ENCODE assay signal across 9 cellular contexts in the genomic region with DNA sequence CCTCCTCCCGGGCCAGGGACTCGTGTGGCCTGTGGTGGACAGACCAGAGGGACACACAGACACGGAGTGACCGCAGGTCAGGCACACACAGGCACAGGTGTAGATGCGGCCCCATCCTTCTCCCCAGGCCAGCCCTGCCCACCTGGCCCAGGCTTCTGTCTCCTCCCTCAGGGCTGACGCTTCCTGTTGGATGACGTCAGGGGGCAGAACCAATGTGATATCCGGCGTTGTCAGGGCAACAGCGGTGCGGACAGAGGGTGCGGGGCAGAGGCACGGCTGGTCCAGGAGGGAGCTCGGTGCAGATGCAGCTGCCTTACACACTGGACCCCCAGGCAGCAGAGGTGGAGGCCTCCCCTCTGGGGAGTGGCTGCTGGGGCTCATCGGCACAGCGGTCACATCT. TPM values are rescaled to one million over a fixed set of nuclear protein-coding genes. Genes with fewer than 3 reads are reported as not detected.
A peak's percentile ranks its signal among the peaks of the same experiment; 100 is the strongest.
DNase-seq lines count a peak whose midpoint lies in the region; ATAC-seq, FAIRE-seq and TF ChIP-seq lines count a peak whose summit lies in the region.
"Had no signal": no experiment of that assay in that cellular context is flagged by ENCODE, and none has a peak within 500 bp of the region (broad histone marks: within the 10 kb centered on the region; RNA-seq: fewer than 3 reads in every experiment).

No MANE protein-coding gene starts in this region.

- H3K9ac ChIP-seq in astrocyte (ENCODE audit: low read length) = no peak overlapping the region

- H3K4me1 Mint-ChIP-seq in astrocyte (ENCODE audit: low read depth, unreplicated experiment) (peaks cover 9% of the 10 kb centered on the region), nephron (peaks cover 5% of the 10 kb centered on the region)

- no peak for FAIRE-seq in astrocyte (lab: Jason Lieb, UNC)

- H3K27me3 Mint-ChIP-seq in astrocyte (ENCODE audit: low read depth, unreplicated experiment) (no peaks in the 10 kb centered on the region), nephron (ENCODE audit: low read depth) (no peaks in the 10 kb centered on the region)

- DNase-seq in SIG-M5 treated with dmso at 0.1 percent for 504 hours (lab: John Stamatoyannopoulos, UW; ENCODE audit: unreplicated experiment) = peak; percentile 9
- DNase-seq in SIG-M5 (lab: John Stamatoyannopoulos, UW) = no peak
- peak; percentile 65 for DNase-seq in NCI-H774 (lab: John Stamatoyannopoulos, UW)
- no peak for DNase-seq in astrocyte (ENCODE audit: low read depth)
- DNase-seq in upper lobe of right lung = no peak
- DNase-seq in retina = no peak

- no peak for TF ChIP-seq CTCF in astrocyte (IDR thresholded peaks at IDR 0.05; ENCODE audit: insufficient read depth, low read depth, low read length)
- TF ChIP-seq CTCF in nephron (IDR thresholded peaks at IDR 0.05; ENCODE audit: unreplicated experiment in 3 of 3) = no peak
- TF ChIP-seq CTCF in upper lobe of right lung (IDR thresholded peaks at IDR 0.05) = no peak

- no peaks in the 10 kb centered on the region for H3K36me3 ChIP-seq in astrocyte (ENCODE audit: insufficient read depth, low read length)
- H3K36me3 ChIP-seq in upper lobe of right lung = peaks cover 22% of the 10 kb centered on the region

- H3K4me1 ChIP-seq in astrocyte (ENCODE audit: insufficient read depth, low read length) (peaks cover 40% of the 10 kb centered on the region), upper lobe of right lung (peaks cover 31% of the 10 kb centered on the region)

- peak overlapping the region; percentile 33 for H3K4me2 ChIP-seq in astrocyte (ENCODE audit: low read length)

- peaks cover 62% of the 10 kb centered on the region for H3K79me2 ChIP-seq in astrocyte (ENCODE audit: insufficient read depth, low read length)

- H2AFZ ChIP-seq in astrocyte (ENCODE audit: low read depth, low read length) = no peak overlapping the region

- H3K27ac ChIP-seq in astrocyte (ENCODE audit: low read depth, low read length) = peak overlapping the region; percentile 37
- no peak overlapping the region for H3K27ac ChIP-seq in upper lobe of right lung
- H3K27ac ChIP-seq: SK-N-MC had no signal

- intact Hi-C loops in upper lobe of right lung (cut with DNase I) = no loop called here

- H3K4me3 ChIP-seq in astrocyte (ENCODE audit: insufficient read depth, low read depth, low read length) (no peak overlapping the region), upper lobe of right lung (no peak overlapping the region)
- H3K4me3 ChIP-seq: SK-N-MC had no signal

- H4K20me1 ChIP-seq in astrocyte (ENCODE audit: insufficient read depth, low read length) = peaks cover 57% of the 10 kb centered on the region

- ATAC-seq in upper lobe of right lung = no peak
- ATAC-seq in GM19397 (IDR thresholded peaks at IDR 0.05; ENCODE audit: unreplicated experiment) = no peak

- H3K9me3 Mint-ChIP-seq in astrocyte (ENCODE audit: unreplicated experiment) (no peaks in the 10 kb centered on the region), nephron (no peaks in the 10 kb centered on the region)

- H3K9me3 ChIP-seq in astrocyte (ENCODE audit: insufficient read depth, low read depth, low read length) (no peaks in the 10 kb centered on the region), upper lobe of right lung (no peaks in the 10 kb centered on the region)

- H3K36me3 Mint-ChIP-seq in astrocyte (ENCODE audit: low read depth, unreplicated experiment) = peaks cover 5% of the 10 kb centered on the region
- no peaks in the 10 kb centered on the region for H3K36me3 Mint-ChIP-seq in nephron (ENCODE audit: low read depth)

- H3K27me3 ChIP-seq in astrocyte (ENCODE audit: insufficient read depth, low read length) (no peaks in the 10 kb centered on the region), upper lobe of right lung (no peaks in the 10 kb centered on the region)

- H3K4me3 Mint-ChIP-seq in astrocyte (ENCODE audit: unreplicated experiment) (no peak overlapping the region), nephron (peak overlapping the region; percentile 71 to 76 (median 74))

- H3K27ac Mint-ChIP-seq in astrocyte (ENCODE audit: unreplicated experiment) (no peak overlapping the region), nephron (peak overlapping the region in 1 of 3 experiments; percentile 45)

RNA-seq across cellular contexts. Expression of a gene that starts 2.9 kb away (rescaled TPM):
- total RNA-seq in astrocyte = 25.4 and 26.3 TPM in 2 replicates
- 51.3 TPM for total RNA-seq in upper lobe of right lung

RNA-seq across cellular contexts. Expression of a gene that starts 3.3 kb away (rescaled TPM):
- total RNA-seq in astrocyte (36.8 and 46.5 TPM in 2 replicates), upper lobe of right lung (48.9 TPM)

RNA-seq across cellular contexts. Expression of a gene that starts 13.7 kb away (rescaled TPM):
- 29.1 and 36.4 TPM in 2 replicates for total RNA-seq in astrocyte
- 22.2 TPM for total RNA-seq in upper lobe of right lung

RNA-seq across cellular contexts. Expression of a gene that starts 22.4 kb away (rescaled TPM):
- total RNA-seq in astrocyte (19.6 and 22.4 TPM in 2 replicates), upper lobe of right lung (26.1 TPM)

RNA-seq across cellular contexts. Expression of a gene that starts 46.9 kb away (rescaled TPM):
- 16.9 and 18.5 TPM in 2 replicates for total RNA-seq in astrocyte
- 17.6 TPM for total RNA-seq in upper lobe of right lung

Comparison
In these comparisons a context has a peak if more than half of its experiments do, and no peak if none do; other contexts are left out.
1. DNase-seq: peak in SIG-M5 treated with dmso at 0.1 percent for 504 hours (single experiment) and NCI-H774 (single experiment); none in SIG-M5 (single experiment), astrocyte (single experiment), upper lobe of right lung (single experiment) and retina (single experiment).